7 cellular contexts compared by ENCODE assay signal in the genomic region with DNA sequence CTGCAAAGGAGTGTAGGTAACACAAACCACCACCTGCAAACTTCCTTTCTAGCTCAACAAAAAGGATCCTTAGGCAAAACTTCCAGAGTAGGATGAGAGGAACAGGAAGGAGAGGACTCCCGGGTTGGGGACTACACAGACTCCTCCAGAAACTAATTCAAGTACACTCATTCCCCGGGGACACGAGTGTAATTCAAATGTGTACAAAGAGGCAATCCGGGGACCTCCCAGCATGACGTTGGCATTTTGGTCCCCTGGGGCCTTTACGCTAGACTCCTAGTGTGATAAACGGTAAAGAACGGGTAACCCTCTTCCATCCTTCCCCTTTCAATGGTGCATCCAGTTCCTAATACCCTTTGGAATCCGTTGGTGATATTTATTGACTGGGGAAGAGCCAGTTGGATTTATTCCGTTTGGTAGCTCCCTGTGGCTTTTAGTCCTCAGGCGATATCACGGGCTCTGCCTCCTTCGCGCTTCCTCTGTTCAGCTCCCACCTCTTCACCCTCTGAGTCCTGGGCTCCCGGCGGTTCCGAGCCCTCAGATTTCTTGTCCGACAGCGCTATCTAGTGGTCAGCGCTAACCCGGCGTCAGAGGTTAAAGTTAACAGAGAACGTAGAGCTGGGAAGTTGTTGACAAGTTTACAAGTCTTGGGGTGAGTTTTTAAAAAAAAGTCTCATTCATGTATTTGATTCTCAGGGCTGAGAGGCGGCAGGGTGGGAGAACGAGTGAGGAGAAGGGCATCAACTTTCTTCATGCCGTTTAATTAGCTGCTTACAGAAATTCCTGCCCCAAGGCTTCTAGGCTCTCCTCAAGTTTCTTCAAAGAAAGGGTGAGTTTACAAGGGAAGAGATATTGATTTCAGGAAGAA.
DNase-seq lines count a peak whose midpoint lies in the region; ATAC-seq and TF ChIP-seq lines count a peak whose summit lies in the region.

No MANE protein-coding gene starts in this region.

- H3K4me3 ChIP-seq in skeletal muscle cell (ENCODE audit: low read depth, low read length) = peak overlapping the region; percentile 23

- ATAC-seq in HG02759 (IDR thresholded peaks at IDR 0.05; ENCODE audit: unreplicated experiment) = peak; percentile 73

- peak; percentile 66 for DNase-seq in GM13976 (ENCODE audit: low spot score)
- DNase-seq in NCI-H1105 (lab: John Stamatoyannopoulos, UW) = peak; percentile 70
- peak; percentile 50 to 75 (median 69) for DNase-seq in T-helper 1 cell
- peak; percentile 53 for DNase-seq in amniotic stem cell (lab: John Stamatoyannopoulos, UW)
- DNase-seq in hepatic stellate cell (ENCODE audit: low spot score) = peak; percentile 67
- peak; percentile 51 for DNase-seq in skeletal muscle cell (ENCODE audit: low read depth)

- TF ChIP-seq CTCF in GM13976 (IDR thresholded peaks at IDR 0.05; ENCODE audit: borderline replicate concordance, control extremely low read depth, extremely low read depth, insufficient read depth, missing control alignments) = peak; percentile 84

- in situ Hi-C loops in GM13976 (cut with MboI; ENCODE audit: low sequenced_read_pairs, unreplicated experiment) = loop anchor here (25.0 kb wide), 4 partner anchors 621 to 1346 kb away; no protein-coding TSS in a partner anchor

Comparison
In these comparisons a context has a peak if more than half of its experiments do, and no peak if none do; other contexts are left out.
1. Peak in every context shown above with its lines: DNase-seq, ATAC-seq and H3K4me3 ChIP-seq.